Comparison of ENCODE assay signal across 8 cellular contexts in the genomic region with DNA sequence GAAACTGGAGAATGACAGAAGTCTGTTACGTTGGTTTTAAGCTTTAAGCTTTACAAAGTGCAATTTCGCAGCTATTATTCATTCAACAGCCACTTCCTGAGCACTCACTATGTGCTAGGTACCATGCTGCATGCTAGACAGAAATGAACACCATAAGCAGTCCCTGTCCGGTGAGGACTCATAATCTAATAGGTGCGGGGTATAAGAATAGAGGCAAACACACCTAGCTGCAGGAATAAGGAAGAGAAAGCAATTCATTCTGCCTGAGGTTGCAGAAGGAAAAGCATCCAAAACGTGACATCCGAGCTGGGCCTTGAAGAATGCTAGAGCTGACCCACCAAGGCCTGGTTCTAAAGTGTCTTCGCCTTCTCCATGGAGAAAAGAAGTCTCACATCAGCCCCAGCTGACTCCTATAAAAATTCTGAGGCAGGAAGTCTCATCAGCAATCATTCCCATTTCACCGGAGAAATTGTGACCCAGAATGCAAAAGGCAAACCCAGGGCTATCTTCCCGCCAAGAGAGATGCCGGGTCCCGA. TPM values are rescaled to one million over a fixed set of nuclear protein-coding genes. Genes with fewer than 3 reads are reported as not detected.
DNase-seq lines count a peak whose midpoint lies in the region; ATAC-seq and TF ChIP-seq lines count a peak whose summit lies in the region.

No MANE protein-coding gene starts in this region.

- H3K27ac ChIP-seq in ascending aorta: peak overlapping the region; percentile 79 to 85
- peak overlapping the region; percentile 88 to 95 (median 91) for H3K27ac ChIP-seq in upper lobe of left lung

- H3K27me3 ChIP-seq in BJ (ENCODE audit: control insufficient read depth, insufficient read depth, low read length) (no peaks in the 10 kb centered on the region), ascending aorta (no peaks in the 10 kb centered on the region), upper lobe of left lung (no peaks in the 10 kb centered on the region)

- WGBS in lower leg skin, 2 donors: 3 to 11% methylated on average over 10 to 11 of the region's 11 CpGs
- WGBS in upper lobe of left lung, 2 donors: 7 to 8% methylated on average over 8 to 11 of the region's 11 CpGs

- CTCF ChIA-PET in BJ (lab: Yijun Ruan, JAX): interaction anchor here (0.7 to 2.2 kb wide), 4 partner anchors 42 to 65 kb away, joined by 3 to 4 read pairs (median 4); a partner anchor contains a TSS

- no peak for TF ChIP-seq EP300 in upper lobe of left lung (IDR thresholded peaks at IDR 0.05)

- intact Hi-C loops in ascending aorta (cut with DNase I): loop anchor here (1.0 to 5.0 kb wide), 4 partner anchors 55 to 503 kb away; a partner anchor contains a TSS
- intact Hi-C loops in lower leg skin (cut with DNase I; ENCODE audit: low total_unique reads): no loop called here

- ATAC-seq in upper lobe of left lung (ENCODE audit: low FRiP score in 2 of 2): no peak

- H3K9me3 ChIP-seq in ascending aorta (no peaks in the 10 kb centered on the region), upper lobe of left lung (no peaks in the 10 kb centered on the region)

- POLR2A ChIA-PET in BJ (lab: Charles Lee): interaction anchor here (0.5 kb wide), 1 partner anchor 69 kb away, joined by 8 read pairs; no protein-coding TSS in a partner anchor

- no peak for TF ChIP-seq POLR2A in lower leg skin (IDR thresholded peaks at IDR 0.05)
- no peak for TF ChIP-seq POLR2A in upper lobe of left lung (IDR thresholded peaks at IDR 0.05)

- TF ChIP-seq CTCF in BJ (IDR thresholded peaks at IDR 0.05; ENCODE audit: insufficient read depth, low read depth, low read length) (no peak), ascending aorta (IDR thresholded peaks at IDR 0.05) (no peak), lower leg skin (IDR thresholded peaks at IDR 0.05) (no peak), upper lobe of left lung (IDR thresholded peaks at IDR 0.05) (no peak)

- H3K4me1 ChIP-seq in ascending aorta (peaks cover 10 to 19% of the 10 kb centered on the region in 2 donors), upper lobe of left lung (peaks cover 29 to 53% (median 42%) of the 10 kb centered on the region in 4 donors)

- H3K4me3 ChIP-seq in BJ (ENCODE audit: low read depth, low read length) (peak overlapping the region; percentile 92), ascending aorta (peak overlapping the region; percentile 92 to 99), lower leg skin (ENCODE audit: low read depth, poor library complexity, severe bottlenecking) (peak overlapping the region; percentile 91), upper lobe of left lung (peak overlapping the region; percentile 83 to 88 (median 84))

- H3K36me3 ChIP-seq in BJ (ENCODE audit: control insufficient read depth, insufficient read depth, low read length) (no peaks in the 10 kb centered on the region), ascending aorta (no peaks in the 10 kb centered on the region), upper lobe of left lung (peaks cover 0 to 7% (median 0%) of the 10 kb centered on the region in 4 donors)

- no peak for DNase-seq in BJ (ENCODE audit: low read depth)
- peak; percentile 3 for DNase-seq in HT1080 (ENCODE audit: low read depth)
- no peak for DNase-seq in ascending aorta (ENCODE audit: low spot score in 2 of 2)
- DNase-seq in lower leg skin (ENCODE audit: low spot score in 2 of 2): no peak
- DNase-seq in upper lobe of left lung: no peak
- no peak for DNase-seq in hippocampal formation (lab: John Stamatoyannopoulos, UW)
- no peak for DNase-seq in NK-92 treated with Interleukin-12 subunit alpha and Interleukin-12 subunit beta, amount 100 ng/mL, for 24 hours (lab: John Stamatoyannopoulos, UW)
- no peak for DNase-seq in islet precursor cell

RNA-seq across cellular contexts. Expression of a gene that starts 0.5 kb away (rescaled TPM):
- polyA plus RNA-seq in BJ (2011; rRNA removed): 29.2 and 45.0 TPM in 2 replicates
- 48.1 and 80.0 TPM in 2 replicates for polyA minus RNA-seq in BJ (2011; rRNA and poly(A)+ RNA removed)
- 21.8 and 22.0 TPM in 2 replicates for total RNA-seq in HT1080 (2014; rRNA removed; shearing (Covaris generic))
- 15.4 and 17.4 TPM in 2 replicates for polyA plus RNA-seq in HT1080 (2015; cell fraction: cytosol; rRNA removed)
- polyA plus RNA-seq in HT1080 (2015; cell fraction: nucleus; rRNA removed): 50.9 and 52.1 TPM in 2 replicates
- total RNA-seq in ascending aorta: 24.4 TPM
- 10 to 100 TPM; 27.7 to 33.3 (median 30.3) TPM for total RNA-seq in lower leg skin
- total RNA-seq in upper lobe of left lung: 10 to 100 TPM; 36.5 to 72.3 (median 50.0) TPM

RNA-seq across cellular contexts. Expression of a gene that starts 0.8 kb away (rescaled TPM):
- 25.7 and 36.6 TPM in 2 replicates for polyA plus RNA-seq in BJ (2011; rRNA removed)
- 22.3 and 23.3 TPM in 2 replicates for polyA minus RNA-seq in BJ (2011; rRNA and poly(A)+ RNA removed)
- total RNA-seq in HT1080 (2014; rRNA removed; shearing (Covaris generic)): 11.7 and 14.0 TPM in 2 replicates
- polyA plus RNA-seq in HT1080 (2015; cell fraction: cytosol; rRNA removed): 17.7 and 18.2 TPM in 2 replicates
- 12.6 and 14.3 TPM in 2 replicates for polyA plus RNA-seq in HT1080 (2015; cell fraction: nucleus; rRNA removed)
- 3.7 TPM for total RNA-seq in ascending aorta
- total RNA-seq in lower leg skin: 10 to 100 TPM; 22.9 to 45.0 (median 33.9) TPM
- total RNA-seq in upper lobe of left lung: 10 to 100 TPM; 10.5 to 44.7 (median 28.5) TPM

RNA-seq across cellular contexts. Expression of a gene that starts 54.8 kb away (rescaled TPM):
- 11.1 and 33.2 TPM in 2 replicates for polyA plus RNA-seq in BJ (2011; rRNA removed)
- 6.2 and 7.4 TPM in 2 replicates for polyA minus RNA-seq in BJ (2011; rRNA and poly(A)+ RNA removed)
- 54.7 and 57.7 TPM in 2 replicates for total RNA-seq in HT1080 (2014; rRNA removed; shearing (Covaris generic))
- polyA plus RNA-seq in HT1080 (2015; cell fraction: cytosol; rRNA removed): 58.8 and 62.0 TPM in 2 replicates
- 26.0 and 27.2 TPM in 2 replicates for polyA plus RNA-seq in HT1080 (2015; cell fraction: nucleus; rRNA removed)
- 1.2 TPM for total RNA-seq in ascending aorta
- 10 to 100 TPM; 17.8 to 33.3 (median 20.1) TPM for total RNA-seq in lower leg skin
- 10 to 100 TPM; 17.7 to 41.9 (median 28.4) TPM for total RNA-seq in upper lobe of left lung

RNA-seq across cellular contexts. Expression of a gene that starts 54.9 kb away (rescaled TPM):
- 16.6 and 18.3 TPM in 2 replicates for polyA plus RNA-seq in BJ (2011; rRNA removed)
- polyA minus RNA-seq in BJ (2011; rRNA and poly(A)+ RNA removed): 9.6 and 12.8 TPM in 2 replicates
- 98.4 and 101 TPM in 2 replicates for total RNA-seq in HT1080 (2014; rRNA removed; shearing (Covaris generic))
- polyA plus RNA-seq in HT1080 (2015; cell fraction: cytosol; rRNA removed): 68.5 and 71.8 TPM in 2 replicates
- polyA plus RNA-seq in HT1080 (2015; cell fraction: nucleus; rRNA removed): 46.8 and 50.6 TPM in 2 replicates
- total RNA-seq in ascending aorta: 5.4 TPM
- total RNA-seq in lower leg skin: 10 to 100 TPM; 15.6 to 20.2 (median 16.8) TPM
- total RNA-seq in upper lobe of left lung: 10 to 100 TPM in 5 of 6 donors, 1 to 10 TPM in 1; 7.1 to 18.2 (median 15.0) TPM
